2 cellular contexts compared by ENCODE assay signal in the genomic region with DNA sequence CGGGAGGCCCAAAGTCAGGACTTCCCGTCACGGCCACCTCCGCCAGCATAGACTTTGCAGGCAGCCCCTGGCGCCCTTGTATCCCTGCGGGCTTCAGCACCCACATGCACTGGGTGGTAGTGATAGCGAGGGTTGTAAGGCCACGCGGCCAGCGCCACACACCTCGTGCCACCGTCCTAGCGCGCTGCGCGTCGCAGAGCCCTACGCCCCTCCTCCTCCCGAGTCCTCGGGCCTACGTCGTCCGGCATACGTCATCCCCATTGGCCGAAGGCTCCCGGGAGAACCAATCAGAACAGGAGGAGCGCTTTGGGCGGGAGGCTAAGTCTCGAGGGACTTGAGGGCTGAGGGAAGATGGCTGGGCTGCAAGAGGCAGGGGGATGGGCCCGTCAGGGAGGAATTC.
TF ChIP-seq lines count a peak whose summit lies in the region.

No MANE protein-coding gene starts in this region.

TF ChIP-seq in IMR-90, 13 proteins besides CTCF, POLR2A, EP300 and RAD21:
- TF ChIP-seq SMC3 (IDR thresholded peaks at IDR 0.05; ENCODE audit: low read depth, low read length) (no peak), CEBPB (IDR thresholded peaks at IDR 0.05; ENCODE audit: low read depth, low read length) (no peak), FOS (IDR thresholded peaks at IDR 0.05; ENCODE audit: low read depth, low read length) (no peak), BHLHE40 (IDR thresholded peaks at IDR 0.05; ENCODE audit: low read depth, low read length) (no peak), MAFK (IDR thresholded peaks at IDR 0.05; ENCODE audit: low read depth, low read length) (no peak)
- TF ChIP-seq, protein P1, sequence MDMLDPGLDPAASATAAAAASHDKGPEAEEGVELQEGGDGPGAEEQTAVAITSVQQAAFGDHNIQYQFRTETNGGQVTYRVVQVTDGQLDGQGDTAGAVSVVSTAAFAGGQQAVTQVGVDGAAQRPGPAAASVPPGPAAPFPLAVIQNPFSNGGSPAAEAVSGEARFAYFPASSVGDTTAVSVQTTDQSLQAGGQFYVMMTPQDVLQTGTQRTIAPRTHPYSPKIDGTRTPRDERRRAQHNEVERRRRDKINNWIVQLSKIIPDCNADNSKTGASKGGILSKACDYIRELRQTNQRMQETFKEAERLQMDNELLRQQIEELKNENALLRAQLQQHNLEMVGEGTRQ (IDR thresholded peaks at IDR 0.05; ENCODE audit: low read depth, low read length) = no peak
TF ChIP-seq in IMR-90: peak in this region for 0.

TF ChIP-seq in H1, 55 proteins besides CTCF, POLR2A, EP300 and RAD21:
- TF ChIP-seq, protein P2, sequence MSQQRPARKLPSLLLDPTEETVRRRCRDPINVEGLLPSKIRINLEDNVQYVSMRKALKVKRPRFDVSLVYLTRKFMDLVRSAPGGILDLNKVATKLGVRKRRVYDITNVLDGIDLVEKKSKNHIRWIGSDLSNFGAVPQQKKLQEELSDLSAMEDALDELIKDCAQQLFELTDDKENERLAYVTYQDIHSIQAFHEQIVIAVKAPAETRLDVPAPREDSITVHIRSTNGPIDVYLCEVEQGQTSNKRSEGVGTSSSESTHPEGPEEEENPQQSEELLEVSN (IDR thresholded peaks at IDR 0.05) = peak; percentile 96
- TF ChIP-seq, protein P3, sequence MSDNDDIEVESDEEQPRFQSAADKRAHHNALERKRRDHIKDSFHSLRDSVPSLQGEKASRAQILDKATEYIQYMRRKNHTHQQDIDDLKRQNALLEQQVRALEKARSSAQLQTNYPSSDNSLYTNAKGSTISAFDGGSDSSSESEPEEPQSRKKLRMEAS (IDR thresholded peaks at IDR 0.05) = peak; percentile 72
- TF ChIP-seq CHD1 (IDR thresholded peaks at IDR 0.05; ENCODE audit: low read depth, low read length) = no peak
